8 cellular contexts compared by ENCODE assay signal in the genomic region with DNA sequence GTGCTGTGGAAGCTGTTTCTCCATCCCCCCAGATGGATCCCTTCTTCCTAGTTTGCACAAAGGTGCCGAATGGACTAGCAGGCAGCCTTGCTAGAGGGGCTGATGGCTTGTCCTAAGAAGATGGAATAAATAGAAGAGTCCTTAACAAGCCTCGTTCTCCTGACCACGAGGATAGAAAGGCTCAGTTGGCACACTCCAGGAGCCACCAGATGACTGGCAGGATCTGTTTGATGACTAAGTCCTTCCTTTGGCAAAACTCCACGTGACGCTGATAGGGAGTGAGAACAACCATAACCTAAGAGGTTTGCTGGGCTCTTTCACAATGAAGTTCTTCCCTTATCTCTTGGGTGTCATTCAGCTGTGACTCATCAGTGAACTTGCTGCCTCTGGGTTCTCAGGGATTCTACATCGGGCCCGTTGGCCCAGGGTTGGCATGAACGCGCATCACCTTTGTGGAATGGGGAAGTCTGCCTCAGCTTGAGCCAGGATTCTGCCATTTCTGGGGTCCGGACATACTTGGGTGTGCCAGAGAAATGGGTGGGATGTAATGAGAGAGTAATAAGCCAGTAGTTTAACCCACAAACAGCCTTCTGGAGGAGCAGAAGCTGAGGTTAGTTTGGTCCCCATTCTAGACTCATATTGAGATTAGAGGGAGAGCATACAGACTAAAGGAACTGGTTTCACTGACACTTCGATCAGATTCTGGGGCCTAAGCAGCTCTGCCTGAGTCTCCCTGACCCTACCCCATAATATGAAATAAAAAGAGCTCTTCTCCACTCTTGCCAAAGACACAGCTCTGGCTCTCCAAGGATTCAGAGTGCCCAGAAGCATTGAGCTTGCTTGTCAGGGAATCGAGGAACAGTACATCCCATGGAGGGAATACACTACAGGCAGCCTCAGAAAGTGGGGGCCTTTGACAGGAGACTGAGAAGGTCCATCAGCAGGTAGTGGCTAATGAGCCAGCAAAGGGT. TPM values are rescaled to one million over a fixed set of nuclear protein-coding genes. Genes with fewer than 3 reads are reported as not detected.
DNase-seq lines count a peak whose midpoint lies in the region; FAIRE-seq and TF ChIP-seq lines count a peak whose summit lies in the region.

No MANE protein-coding gene starts in this region.

- H3K27me3 ChIP-seq in SK-N-SH (ENCODE audit: insufficient read depth): no peaks in the 10 kb centered on the region

- peaks cover 14 to 24% of the 10 kb centered on the region in 2 experiments; a peak in 3 of 4 replicates for H3K4me1 ChIP-seq in SK-N-SH (ENCODE audit: control insufficient read depth in 1 of 2, insufficient read depth in 2 of 2, low read depth in 1 of 2, low read length in 1 of 2)

- no peaks in the 10 kb centered on the region for H3K36me3 ChIP-seq in SK-N-SH (replicated peaks in 1 of 2; ENCODE audit: control insufficient read depth in 1 of 2, insufficient read depth in 2 of 2, low read length in 1 of 2)

- H3K9ac ChIP-seq in SK-N-SH: peak overlapping the region; percentile 49; the same call in 1 of the 2 replicates

- peak; percentile 94 for DNase-seq in GM04504 (ENCODE audit: low read depth)
- no peak for DNase-seq in SK-N-SH
- DNase-seq in fibroblast of villous mesenchyme (ENCODE audit: low read depth): peak; percentile 100
- DNase-seq in retinal pigment epithelial cell (ENCODE audit: low read depth): peak; percentile 71
- no peak for DNase-seq in hypothalamus (lab: John Stamatoyannopoulos, UW)
- DNase-seq in GM12892 (ENCODE audit: insufficient read length): no peak
- no peak for DNase-seq in NCI-H146 treated with DMSO at 0.1 percent for 48 hours (lab: John Stamatoyannopoulos, UW; ENCODE audit: unreplicated experiment)
- no peak for DNase-seq in NCI-H1092 treated with DMSO at 0.1 percent for 48 hours (lab: John Stamatoyannopoulos, UW)

- TF ChIP-seq POLR2A in GM12892 (IDR thresholded peaks at IDR 0.05; ENCODE audit: low read depth, low read length): no peak

- H4K20me1 ChIP-seq in SK-N-SH (ENCODE audit: insufficient read depth): no peaks in the 10 kb centered on the region

- H2AFZ ChIP-seq in SK-N-SH (ENCODE audit: low read depth): peak overlapping the region; percentile 83

- peak overlapping the region; percentile 30 to 93; a peak in 3 of 4 replicates for H3K27ac ChIP-seq in SK-N-SH (ENCODE audit: low read depth in 2 of 2, low read length in 1 of 2)

- CTCF ChIA-PET in SK-N-SH (lab: Yijun Ruan, JAX): interaction anchor here (0.7 to 7.0 kb wide), 5 partner anchors 12 to 157 kb away, joined by 3 to 81 read pairs (median 71); no protein-coding TSS in a partner anchor

- H3K79me2 ChIP-seq in SK-N-SH (ENCODE audit: insufficient read depth): peaks cover 5% of the 10 kb centered on the region; the same call in 1 of the 2 replicates

- H3K4me3 ChIP-seq in SK-N-SH (ENCODE audit: low read depth in 2 of 2, low read length in 1 of 2) (no peak overlapping the region), fibroblast of villous mesenchyme (ENCODE audit: low read depth, low read length) (no peak overlapping the region), retinal pigment epithelial cell (ENCODE audit: low read length) (no peak overlapping the region)

- POLR2A ChIA-PET in SK-N-SH (lab: Yijun Ruan, JAX): no interaction called here

- peaks cover 25% of the 10 kb centered on the region for H3F3A ChIP-seq in SK-N-SH (replicated peaks; ENCODE audit: insufficient read depth)

- TF ChIP-seq CTCF in SK-N-SH (IDR thresholded peaks at IDR 0.05) (no peak), fibroblast of villous mesenchyme (IDR thresholded peaks at IDR 0.05; ENCODE audit: insufficient read depth, low read depth, low read length) (no peak), retinal pigment epithelial cell (conservative IDR thresholded peaks at IDR 0.05; ENCODE audit: low read depth, low read length) (no peak)

- TF ChIP-seq RAD21 in SK-N-SH (IDR thresholded peaks at IDR 0.05; ENCODE audit: low read length): no peak

- H3K9me3 ChIP-seq in SK-N-SH: no peaks in the 10 kb centered on the region

- peak overlapping the region; percentile 50; the same call in 1 of the 2 replicates for H3K4me2 ChIP-seq in SK-N-SH

- FAIRE-seq in GM12892 (lab: Jason Lieb, UNC): no peak

- WGBS in SK-N-SH (ENCODE audit: low lambda C conversion rate): 20% methylated on average over 12 of the region's 12 CpGs

- H3K9me2 ChIP-seq in SK-N-SH: no peaks in the 10 kb centered on the region

- peak in 1 of 2 experiments; percentile 68; a peak in 1 of 4 replicates for TF ChIP-seq EP300 in SK-N-SH (IDR thresholded peaks at IDR 0.05; ENCODE audit: borderline replicate concordance in 1 of 2, low read depth in 1 of 2, low read length in 1 of 2)

TF ChIP-seq in SK-N-SH, 30 proteins besides CTCF, POLR2A, EP300 and RAD21 (continues in another document):
- TF ChIP-seq ELF1 (IDR thresholded peaks at IDR 0.05) (peak; percentile 96), TAF1 (IDR thresholded peaks at IDR 0.05; ENCODE audit: borderline replicate concordance, low read depth, low read length) (no peak), GATA2 (CRISPR knock-in tag; IDR thresholded peaks at IDR 0.05) (no peak), RFX5 (IDR thresholded peaks at IDR 0.05; ENCODE audit: low read length) (no peak)
- TF ChIP-seq, protein P1, sequence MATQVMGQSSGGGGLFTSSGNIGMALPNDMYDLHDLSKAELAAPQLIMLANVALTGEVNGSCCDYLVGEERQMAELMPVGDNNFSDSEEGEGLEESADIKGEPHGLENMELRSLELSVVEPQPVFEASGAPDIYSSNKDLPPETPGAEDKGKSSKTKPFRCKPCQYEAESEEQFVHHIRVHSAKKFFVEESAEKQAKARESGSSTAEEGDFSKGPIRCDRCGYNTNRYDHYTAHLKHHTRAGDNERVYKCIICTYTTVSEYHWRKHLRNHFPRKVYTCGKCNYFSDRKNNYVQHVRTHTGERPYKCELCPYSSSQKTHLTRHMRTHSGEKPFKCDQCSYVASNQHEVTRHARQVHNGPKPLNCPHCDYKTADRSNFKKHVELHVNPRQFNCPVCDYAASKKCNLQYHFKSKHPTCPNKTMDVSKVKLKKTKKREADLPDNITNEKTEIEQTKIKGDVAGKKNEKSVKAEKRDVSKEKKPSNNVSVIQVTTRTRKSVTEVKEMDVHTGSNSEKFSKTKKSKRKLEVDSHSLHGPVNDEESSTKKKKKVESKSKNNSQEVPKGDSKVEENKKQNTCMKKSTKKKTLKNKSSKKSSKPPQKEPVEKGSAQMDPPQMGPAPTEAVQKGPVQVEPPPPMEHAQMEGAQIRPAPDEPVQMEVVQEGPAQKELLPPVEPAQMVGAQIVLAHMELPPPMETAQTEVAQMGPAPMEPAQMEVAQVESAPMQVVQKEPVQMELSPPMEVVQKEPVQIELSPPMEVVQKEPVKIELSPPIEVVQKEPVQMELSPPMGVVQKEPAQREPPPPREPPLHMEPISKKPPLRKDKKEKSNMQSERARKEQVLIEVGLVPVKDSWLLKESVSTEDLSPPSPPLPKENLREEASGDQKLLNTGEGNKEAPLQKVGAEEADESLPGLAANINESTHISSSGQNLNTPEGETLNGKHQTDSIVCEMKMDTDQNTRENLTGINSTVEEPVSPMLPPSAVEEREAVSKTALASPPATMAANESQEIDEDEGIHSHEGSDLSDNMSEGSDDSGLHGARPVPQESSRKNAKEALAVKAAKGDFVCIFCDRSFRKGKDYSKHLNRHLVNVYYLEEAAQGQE (IDR thresholded peaks at IDR 0.05; ENCODE audit: low read depth, low read length): no peak
- TF ChIP-seq, protein P2, sequence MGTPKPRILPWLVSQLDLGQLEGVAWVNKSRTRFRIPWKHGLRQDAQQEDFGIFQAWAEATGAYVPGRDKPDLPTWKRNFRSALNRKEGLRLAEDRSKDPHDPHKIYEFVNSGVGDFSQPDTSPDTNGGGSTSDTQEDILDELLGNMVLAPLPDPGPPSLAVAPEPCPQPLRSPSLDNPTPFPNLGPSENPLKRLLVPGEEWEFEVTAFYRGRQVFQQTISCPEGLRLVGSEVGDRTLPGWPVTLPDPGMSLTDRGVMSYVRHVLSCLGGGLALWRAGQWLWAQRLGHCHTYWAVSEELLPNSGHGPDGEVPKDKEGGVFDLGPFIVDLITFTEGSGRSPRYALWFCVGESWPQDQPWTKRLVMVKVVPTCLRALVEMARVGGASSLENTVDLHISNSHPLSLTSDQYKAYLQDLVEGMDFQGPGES (IDR thresholded peaks at IDR 0.05; ENCODE audit: low read depth, low read length): no peak
- TF ChIP-seq, protein P3, sequence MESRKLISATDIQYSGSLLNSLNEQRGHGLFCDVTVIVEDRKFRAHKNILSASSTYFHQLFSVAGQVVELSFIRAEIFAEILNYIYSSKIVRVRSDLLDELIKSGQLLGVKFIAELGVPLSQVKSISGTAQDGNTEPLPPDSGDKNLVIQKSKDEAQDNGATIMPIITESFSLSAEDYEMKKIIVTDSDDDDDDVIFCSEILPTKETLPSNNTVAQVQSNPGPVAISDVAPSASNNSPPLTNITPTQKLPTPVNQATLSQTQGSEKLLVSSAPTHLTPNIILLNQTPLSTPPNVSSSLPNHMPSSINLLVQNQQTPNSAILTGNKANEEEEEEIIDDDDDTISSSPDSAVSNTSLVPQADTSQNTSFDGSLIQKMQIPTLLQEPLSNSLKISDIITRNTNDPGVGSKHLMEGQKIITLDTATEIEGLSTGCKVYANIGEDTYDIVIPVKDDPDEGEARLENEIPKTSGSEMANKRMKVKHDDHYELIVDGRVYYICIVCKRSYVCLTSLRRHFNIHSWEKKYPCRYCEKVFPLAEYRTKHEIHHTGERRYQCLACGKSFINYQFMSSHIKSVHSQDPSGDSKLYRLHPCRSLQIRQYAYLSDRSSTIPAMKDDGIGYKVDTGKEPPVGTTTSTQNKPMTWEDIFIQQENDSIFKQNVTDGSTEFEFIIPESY (IDR thresholded peaks at IDR 0.05; ENCODE audit: borderline replicate concordance, low read depth): 0 out of 2 replicates have a peak, but pooled peaks have one; percentile 77
- TF ChIP-seq, protein P4, sequence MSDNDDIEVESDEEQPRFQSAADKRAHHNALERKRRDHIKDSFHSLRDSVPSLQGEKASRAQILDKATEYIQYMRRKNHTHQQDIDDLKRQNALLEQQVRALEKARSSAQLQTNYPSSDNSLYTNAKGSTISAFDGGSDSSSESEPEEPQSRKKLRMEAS (IDR thresholded peaks at IDR 0.05; ENCODE audit: low read depth): peak; percentile 98
- TF ChIP-seq, protein P5, sequence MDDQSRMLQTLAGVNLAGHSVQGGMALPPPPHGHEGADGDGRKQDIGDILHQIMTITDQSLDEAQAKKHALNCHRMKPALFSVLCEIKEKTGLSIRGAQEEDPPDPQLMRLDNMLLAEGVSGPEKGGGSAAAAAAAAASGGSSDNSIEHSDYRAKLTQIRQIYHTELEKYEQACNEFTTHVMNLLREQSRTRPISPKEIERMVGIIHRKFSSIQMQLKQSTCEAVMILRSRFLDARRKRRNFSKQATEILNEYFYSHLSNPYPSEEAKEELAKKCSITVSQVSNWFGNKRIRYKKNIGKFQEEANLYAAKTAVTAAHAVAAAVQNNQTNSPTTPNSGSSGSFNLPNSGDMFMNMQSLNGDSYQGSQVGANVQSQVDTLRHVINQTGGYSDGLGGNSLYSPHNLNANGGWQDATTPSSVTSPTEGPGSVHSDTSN (IDR thresholded peaks at IDR 0.05): peak; percentile 92

RNA-seq across cellular contexts. Expression of gene MELTF, which starts 2.0 kb away (rescaled TPM):
- 27.2 and 32.4 TPM in 2 replicates for polyA plus RNA-seq in SK-N-SH (2012; rRNA removed)
- 20.5 and 26.3 TPM in 2 replicates for polyA plus RNA-seq in SK-N-SH (2012; cell fraction: cytosol; rRNA removed)
- 62.4 and 65.4 TPM in 2 replicates for polyA plus RNA-seq in SK-N-SH (2012; cell fraction: nucleus; rRNA removed)
- total RNA-seq in fibroblast of villous mesenchyme: 4.7 and 5.2 TPM in 2 replicates
- 17.9 TPM for polyA plus RNA-seq in GM12892 (2012; ENCODE audit: missing spikeins)

Comparison
In these comparisons a context has a peak if more than half of its experiments do, and no peak if none do; other contexts are left out.
1. DNase-seq: peak in GM04504 (single experiment), fibroblast of villous mesenchyme (single experiment) and retinal pigment epithelial cell (single experiment); none in SK-N-SH (single experiment), hypothalamus (0 of 51), GM12892 (single experiment), NCI-H146 treated with DMSO at 0.1 percent for 48 hours (single experiment) and NCI-H1092 treated with DMSO at 0.1 percent for 48 hours (single experiment).